ENCODE assay signal across 14 cellular contexts in the genomic region with DNA sequence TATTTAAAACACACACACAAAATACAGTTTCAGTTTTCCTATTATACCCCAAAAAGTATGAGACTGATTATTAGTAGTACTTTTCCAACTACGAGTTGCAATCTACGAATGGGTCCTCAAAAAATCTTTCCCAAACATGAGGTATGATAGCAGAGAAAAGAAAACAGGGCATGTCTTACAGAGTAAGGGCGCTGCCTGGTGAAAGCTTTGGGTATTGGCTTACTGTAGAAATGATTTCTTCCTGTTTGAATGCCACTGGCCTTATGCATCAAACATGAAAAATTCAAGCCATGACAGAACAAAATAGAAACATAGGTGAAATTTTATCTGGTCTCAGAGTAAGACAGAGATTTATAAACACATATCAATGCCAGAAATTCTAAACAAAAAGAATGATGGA.
DNase-seq lines count a peak whose midpoint lies in the region; ATAC-seq and TF ChIP-seq lines count a peak whose summit lies in the region.
"Had no signal": no experiment of that assay in that cellular context is flagged by ENCODE, and none has a peak within 500 bp of the region (broad histone marks: within the 10 kb centered on the region; RNA-seq: fewer than 3 reads in every experiment).

No MANE protein-coding gene starts in this region.

- H3K27me3 ChIP-seq in neuronal stem cell (ENCODE audit: control insufficient read depth in 3 of 3, insufficient read depth in 3 of 3, low read depth in 1 of 3, low read length in 3 of 3), result no peaks in the 10 kb centered on the region
- H3K27me3 ChIP-seq: tibial nerve had no signal

- H3K4me1 ChIP-seq in OCI-LY7 (ENCODE audit: insufficient read depth, low read length, poor library complexity, severe bottlenecking) (peaks cover 23% of the 10 kb centered on the region), neuronal stem cell (ENCODE audit: control insufficient read depth in 2 of 2, insufficient read depth in 1 of 2, low read depth in 1 of 2, low read length in 2 of 2) (no peaks in the 10 kb centered on the region)

- H3K14ac ChIP-seq in neuronal stem cell (ENCODE audit: low read length), result no peak overlapping the region

- H3K4me2 ChIP-seq in OCI-LY7 (ENCODE audit: low read length) (no peak overlapping the region), neuronal stem cell (ENCODE audit: insufficient read depth, low read length, poor library complexity, severe bottlenecking) (no peak overlapping the region)

- no peak overlapping the region for H3K18ac ChIP-seq in neuronal stem cell (ENCODE audit: low read length)

- no peaks in the 10 kb centered on the region for H3K27me3 Mint-ChIP-seq in activated CD8-positive, alpha-beta T cell treated with anti-CD3 and anti-CD28 coated beads, Interleukin-2, amount 10 ng/mL, durations not matched to agents 7 days and 5 days (ENCODE audit: low read depth)
- H3K27me3 Mint-ChIP-seq: memory B cell had no signal

- H3K79me1 ChIP-seq in neuronal stem cell (ENCODE audit: low read depth, low read length), result no peaks in the 10 kb centered on the region

- no peaks in the 10 kb centered on the region for H3K9me2 ChIP-seq in OCI-LY7 (ENCODE audit: insufficient read depth, low read length)

- H3K4me3 ChIP-seq in OCI-LY7 (ENCODE audit: low read depth, low read length, poor library complexity, severe bottlenecking) (no peak overlapping the region), fibroblast of the aortic adventitia (ENCODE audit: low read depth, low read length) (no peak overlapping the region), neuronal stem cell (ENCODE audit: low read length in 2 of 2) (no peak overlapping the region)
- H3K4me3 ChIP-seq: tibial nerve had no signal

- H2BK120ac ChIP-seq in neuronal stem cell (ENCODE audit: low read depth, low read length), result no peak overlapping the region

- no peaks in the 10 kb centered on the region for H3K9me3 ChIP-seq in OCI-LY7 (ENCODE audit: low read length)
- no peaks in the 10 kb centered on the region for H3K9me3 ChIP-seq in neuronal stem cell (replicated peaks in 1 of 2; ENCODE audit: control insufficient read depth in 2 of 2, insufficient read depth in 1 of 2, low read depth in 1 of 2, low read length in 2 of 2)
- H3K9me3 ChIP-seq: tibial nerve had no signal

- intact Hi-C loops in OCI-LY7 (cut with micrococcal nuclease; ENCODE audit: unreplicated experiment), result no loop called here

- CTCF ChIA-PET in OCI-LY7 (lab: Charles Lee; ENCODE audit: unreplicated experiment), result no interaction called here
- CTCF ChIA-PET in activated CD8-positive, alpha-beta T cell treated with anti-CD3 and anti-CD28 coated beads, Interleukin-2, amount 10 ng/mL, durations not matched to agents 7 days and 5 days (lab: Charles Lee), result no interaction called here

- H3K79me2 ChIP-seq in OCI-LY7 (ENCODE audit: insufficient read depth, low read depth, low read length), result no peaks in the 10 kb centered on the region

- no peak overlapping the region for H2AK5ac ChIP-seq in neuronal stem cell (ENCODE audit: low read depth, low read length)

- no peaks in the 10 kb centered on the region for H4K20me1 ChIP-seq in OCI-LY7 (ENCODE audit: insufficient read depth, low read length)

- no peak overlapping the region for H2BK12ac ChIP-seq in neuronal stem cell (ENCODE audit: low read length)

- H4K8ac ChIP-seq in neuronal stem cell (ENCODE audit: low read depth, low read length), result no peak overlapping the region

- no peak overlapping the region for H3K4me3 Mint-ChIP-seq in activated CD8-positive, alpha-beta T cell treated with anti-CD3 and anti-CD28 coated beads, Interleukin-2, amount 10 ng/mL, durations not matched to agents 7 days and 5 days
- H3K4me3 Mint-ChIP-seq: memory B cell had no signal

- no peak overlapping the region for H3K23ac ChIP-seq in neuronal stem cell (ENCODE audit: low read depth, low read length, poor library complexity)

- POLR2A ChIA-PET in OCI-LY7 (lab: Charles Lee), result no interaction called here
- POLR2A ChIA-PET in activated CD8-positive, alpha-beta T cell treated with anti-CD3 and anti-CD28 coated beads, Interleukin-2, amount 10 ng/mL, durations not matched to agents 7 days and 5 days (lab: Charles Lee), result no interaction called here

- H3K36me3 ChIP-seq in OCI-LY7 (ENCODE audit: insufficient read depth, low read length) (no peaks in the 10 kb centered on the region), neuronal stem cell (replicated peaks in 1 of 2; ENCODE audit: control insufficient read depth in 2 of 2, insufficient read depth in 2 of 2, low read length in 2 of 2) (no peaks in the 10 kb centered on the region)
- H3K36me3 ChIP-seq: tibial nerve had no signal

- peak; percentile 64 for TF ChIP-seq CTCF in OCI-LY7 (conservative IDR thresholded peaks at IDR 0.05; ENCODE audit: low read length)
- TF ChIP-seq CTCF in fibroblast of the aortic adventitia (IDR thresholded peaks at IDR 0.05; ENCODE audit: insufficient read depth, low read length), result peak; percentile 52
- TF ChIP-seq CTCF in omental fat pad (IDR thresholded peaks at IDR 0.05), result no peak

- ATAC-seq in activated CD8-positive, alpha-beta T cell treated with anti-CD3 and anti-CD28 coated beads, Interleukin-2, amount 10 ng/mL, durations not matched to agents 7 days and 5 days, result no peak
- ATAC-seq in HG03354 (IDR thresholded peaks at IDR 0.05; ENCODE audit: poor library complexity, severe bottlenecking, unreplicated experiment) (no peak), omental fat pad (ENCODE audit: low FRiP score) (no peak)

- DNase-seq in AG08396 (ENCODE audit: low spot score) (peak; percentile 51), DMS53 (lab: John Stamatoyannopoulos, UW) (peak; percentile 68), OCI-LY7 (ENCODE audit: low spot score) (no peak), fibroblast of the aortic adventitia (ENCODE audit: low read depth) (peak; percentile 46), neuronal stem cell (ENCODE audit: low spot score) (no peak), omental fat pad (ENCODE audit: low spot score) (no peak)
- no peak for DNase-seq in activated CD8-positive, alpha-beta T cell treated with anti-CD3 and anti-CD28 coated beads, Interleukin-2, amount 10 ng/mL, durations not matched to agents 7 days and 5 days
- DNase-seq: DMS153, NCI-H2029, retina had no signal

- H3K9ac ChIP-seq in neuronal stem cell (ENCODE audit: low read depth, low read length, poor library complexity), result no peak overlapping the region

- H3K36me3 Mint-ChIP-seq in activated CD8-positive, alpha-beta T cell treated with anti-CD3 and anti-CD28 coated beads, Interleukin-2, amount 10 ng/mL, durations not matched to agents 7 days and 5 days (ENCODE audit: low read depth), result no peaks in the 10 kb centered on the region
- H3K36me3 Mint-ChIP-seq: memory B cell had no signal

- BruUV-seq in OCI-LY7 (replicated peaks; lab: Mats Ljungman, UMichigan), result no TSS peak

- no CpG with 5 or more reads among the region's 3 CpGs for WGBS in neuronal stem cell (ENCODE audit: extremely low coverage in 2 of 2, insufficient read length in 2 of 2, insufficient replicate concordance in 1 of 2), 2 donors

- no peak overlapping the region for H2BK15ac ChIP-seq in neuronal stem cell (ENCODE audit: low read length)

- peak overlapping the region; percentile 46; the same call in 1 of the 2 replicates for H2AFZ ChIP-seq in OCI-LY7 (ENCODE audit: low read length)
- no peak overlapping the region for H2AFZ ChIP-seq in neuronal stem cell (ENCODE audit: low read length)

- H3K27ac ChIP-seq in OCI-LY7 (ENCODE audit: low read depth, low read length, poor library complexity, severe bottlenecking) (no peak overlapping the region), neuronal stem cell (replicated peaks; ENCODE audit: low read length) (no peak overlapping the region)
- H3K27ac ChIP-seq: tibial nerve had no signal

- H3K9me3 Mint-ChIP-seq in activated CD8-positive, alpha-beta T cell treated with anti-CD3 and anti-CD28 coated beads, Interleukin-2, amount 10 ng/mL, durations not matched to agents 7 days and 5 days (ENCODE audit: insufficient read depth), result no peaks in the 10 kb centered on the region
- H3K9me3 Mint-ChIP-seq: activated T-helper 2 cell treated with anti-CD3 and anti-CD28 coated beads, Interferon-gamma antibody, Interleukin-2, Interleukin-4, amounts not matched to agents 10 μg/mL and 5 μg/mL and 100 μg/mL, durations not matched to agents 14 hours and 24 hours and 36 hours; memory B cell had no signal

- H3K4me1 Mint-ChIP-seq in activated CD8-positive, alpha-beta T cell treated with anti-CD3 and anti-CD28 coated beads, Interleukin-2, amount 10 ng/mL, durations not matched to agents 7 days and 5 days (ENCODE audit: low read depth), result no peaks in the 10 kb centered on the region
- H3K4me1 Mint-ChIP-seq: memory B cell had no signal

- no peak overlapping the region for H4K91ac ChIP-seq in neuronal stem cell (ENCODE audit: low read depth, low read length, poor library complexity)

- H3K27ac Mint-ChIP-seq in activated CD8-positive, alpha-beta T cell treated with anti-CD3 and anti-CD28 coated beads, Interleukin-2, amount 10 ng/mL, durations not matched to agents 7 days and 5 days, result no peak overlapping the region
- H3K27ac Mint-ChIP-seq: activated T-helper 2 cell treated with anti-CD3 and anti-CD28 coated beads, Interferon-gamma antibody, Interleukin-2, Interleukin-4, amounts not matched to agents 10 μg/mL and 5 μg/mL and 100 μg/mL, durations not matched to agents 14 hours and 24 hours and 36 hours; memory B cell had no signal

- H2BK5ac ChIP-seq in neuronal stem cell (ENCODE audit: low read length), result no peak overlapping the region

- no peak overlapping the region for H3K4ac ChIP-seq in neuronal stem cell (ENCODE audit: low read length)

Comparison
In these comparisons a context has a peak if more than half of its experiments do, and no peak if none do; other contexts are left out.
1. DNase-seq: peak in AG08396 (single experiment), DMS53 (single experiment) and fibroblast of the aortic adventitia (single experiment); none in OCI-LY7 (single experiment), activated CD8-positive, alpha-beta T cell treated with anti-CD3 and anti-CD28 coated beads, Interleukin-2, amount 10 ng/mL, durations not matched to agents 7 days and 5 days (single experiment), neuronal stem cell (single experiment) and omental fat pad (single experiment).
2. CTCF ChIP-seq: peak in OCI-LY7 (single experiment) and fibroblast of the aortic adventitia (single experiment); none in omental fat pad (0 of 3).